ENCODE assay signal across 13 cellular contexts in the genomic region with DNA sequence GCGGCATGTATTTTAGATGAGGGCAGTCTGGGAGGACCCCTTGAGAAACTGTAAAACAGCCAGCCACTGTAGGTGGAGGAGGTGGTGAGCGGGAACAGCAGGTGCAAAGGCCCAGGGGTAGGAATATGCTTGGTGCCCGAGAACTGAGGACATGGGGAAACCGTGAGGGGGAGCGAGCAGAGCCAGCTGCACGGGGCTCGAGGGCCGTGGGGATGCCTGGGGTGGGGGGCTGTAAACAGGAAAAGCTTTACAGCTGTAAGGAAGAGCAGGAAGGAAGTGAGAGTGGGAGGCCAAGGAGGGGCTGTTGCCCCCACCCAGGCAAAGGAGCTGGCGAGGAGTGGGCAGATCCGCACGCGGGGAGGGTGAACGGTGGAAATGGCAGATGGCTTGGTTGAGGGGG. TPM values are rescaled to one million over a fixed set of nuclear protein-coding genes. Genes with fewer than 3 reads are reported as not detected.
DNase-seq lines count a peak whose midpoint lies in the region; ATAC-seq and TF ChIP-seq lines count a peak whose summit lies in the region.
"Had no signal": no experiment of that assay in that cellular context is flagged by ENCODE, and none has a peak within 500 bp of the region (broad histone marks: within the 10 kb centered on the region; RNA-seq: fewer than 3 reads in every experiment).

No MANE protein-coding gene starts in this region.

- H3K27me3 ChIP-seq in breast epithelium (no peaks in the 10 kb centered on the region), tibial nerve (no peaks in the 10 kb centered on the region)
- H3K27me3 ChIP-seq in naive thymus-derived CD4-positive, alpha-beta T cell (ENCODE audit: control insufficient read depth in 2 of 2, insufficient read depth in 2 of 2, low read length in 2 of 2), result no peaks in the 10 kb centered on the region

- H3K9me3 Mint-ChIP-seq in activated naive CD4-positive, alpha-beta T cell treated with anti-CD3 and anti-CD28 coated beads, Interleukin-2, amount 50 U/mL, for 24 hours, result no peaks in the 10 kb centered on the region
- no peaks in the 10 kb centered on the region for H3K9me3 Mint-ChIP-seq in naive thymus-derived CD4-positive, alpha-beta T cell
- H3K9me3 Mint-ChIP-seq: T-helper 1 cell treated with Interleukin-12 subunit alpha and Interleukin-12 subunit beta and Interleukin-4 antibody, amounts not matched to agents 30 μg/mL and 1 μg/mL, for 36 hours had no signal

- H3K27ac ChIP-seq in breast epithelium (peak overlapping the region; percentile 90), tibial nerve (peak overlapping the region in 3 of 4 donors; percentile 56 to 92 (median 91))
- no peak overlapping the region for H3K27ac ChIP-seq in naive thymus-derived CD4-positive, alpha-beta T cell (ENCODE audit: low read depth, low read length)

- H3K4me3 Mint-ChIP-seq in activated naive CD4-positive, alpha-beta T cell treated with anti-CD3 and anti-CD28 coated beads, Interleukin-2, amount 50 U/mL, for 24 hours, result no peak overlapping the region
- H3K4me3 Mint-ChIP-seq in naive thymus-derived CD4-positive, alpha-beta T cell, result peak overlapping the region in 7 of 10 donors; percentile 6 to 59 (median 32)
- H3K4me3 Mint-ChIP-seq: T-helper 1 cell treated with Interleukin-12 subunit alpha and Interleukin-12 subunit beta and Interleukin-4 antibody, amounts not matched to agents 30 μg/mL and 1 μg/mL, for 36 hours had no signal

- 71 to 77% methylated on average over 13 of the region's 13 CpGs for WGBS in tibial nerve, 2 donors

- TF ChIP-seq EP300 in tibial nerve (IDR thresholded peaks at IDR 0.05), result no peak

- H3K4me1 Mint-ChIP-seq in activated naive CD4-positive, alpha-beta T cell treated with anti-CD3 and anti-CD28 coated beads, Interleukin-2, amount 50 U/mL, for 24 hours, result peaks cover 62% of the 10 kb centered on the region
- peaks cover 31 to 69% (median 53%) of the 10 kb centered on the region in 7 donors for H3K4me1 Mint-ChIP-seq in naive thymus-derived CD4-positive, alpha-beta T cell

- no peaks in the 10 kb centered on the region for H3K36me3 Mint-ChIP-seq in activated naive CD4-positive, alpha-beta T cell treated with anti-CD3 and anti-CD28 coated beads, Interleukin-2, amount 50 U/mL, for 24 hours
- H3K36me3 Mint-ChIP-seq in naive thymus-derived CD4-positive, alpha-beta T cell, result no peaks in the 10 kb centered on the region

- intact Hi-C loops in breast epithelium (cut with DNase I; ENCODE audit: low total_unique reads), result no loop called here
- intact Hi-C loops in naive thymus-derived CD4-positive, alpha-beta T cell (cut with micrococcal nuclease), result no loop called here

- no peaks in the 10 kb centered on the region for H3K36me3 ChIP-seq in breast epithelium
- no peaks in the 10 kb centered on the region for H3K36me3 ChIP-seq in naive thymus-derived CD4-positive, alpha-beta T cell (ENCODE audit: control insufficient read depth in 2 of 3, insufficient read depth in 3 of 3, low read length in 3 of 3)
- H3K36me3 ChIP-seq in tibial nerve, result no peaks in the 10 kb centered on the region

- TF ChIP-seq CTCF in breast epithelium (IDR thresholded peaks at IDR 0.05), result no peak
- no peak for TF ChIP-seq CTCF in tibial nerve (IDR thresholded peaks at IDR 0.05)
- no peak for TF ChIP-seq CTCF in GM13977 (IDR thresholded peaks at IDR 0.05; ENCODE audit: extremely low read depth, insufficient read depth, missing control alignments)

- ATAC-seq in naive thymus-derived CD4-positive, alpha-beta T cell, result no peak
- ATAC-seq: GM12878 had no signal

- TF ChIP-seq POLR2A in breast epithelium (IDR thresholded peaks at IDR 0.05) (no peak), tibial nerve (IDR thresholded peaks at IDR 0.05) (no peak)

- no peak overlapping the region for H3K4me3 ChIP-seq in breast epithelium
- no peak overlapping the region for H3K4me3 ChIP-seq in naive thymus-derived CD4-positive, alpha-beta T cell (ENCODE audit: low read length)
- H3K4me3 ChIP-seq in tibial nerve, result no peak overlapping the region
- H3K4me3 ChIP-seq: GM12878 had no signal

- peaks cover 23 to 54% of the 10 kb centered on the region in 2 donors for H3K4me1 ChIP-seq in breast epithelium
- H3K4me1 ChIP-seq in naive thymus-derived CD4-positive, alpha-beta T cell (ENCODE audit: control insufficient read depth in 2 of 2, insufficient read depth in 2 of 2, low read length in 2 of 2), result peaks cover 0 to 29% of the 10 kb centered on the region in 2 donors
- H3K4me1 ChIP-seq in tibial nerve, result peaks cover 5 to 100% (median 60%) of the 10 kb centered on the region in 4 donors

- POLR2A ChIA-PET in naive thymus-derived CD4-positive, alpha-beta T cell (lab: Charles Lee), result no interaction called here

- CTCF ChIA-PET in naive thymus-derived CD4-positive, alpha-beta T cell (lab: Charles Lee), result no interaction called here

- H3K9me3 ChIP-seq in breast epithelium, result no peaks in the 10 kb centered on the region
- H3K9me3 ChIP-seq in naive thymus-derived CD4-positive, alpha-beta T cell (ENCODE audit: control insufficient read depth in 2 of 3, low read length in 3 of 3), result no peaks in the 10 kb centered on the region
- no peaks in the 10 kb centered on the region for H3K9me3 ChIP-seq in tibial nerve

- in situ Hi-C loops in GM13977 (cut with MboI; ENCODE audit: low pct_unique_long_range_greater_than_20kb, low sequenced_read_pairs, unreplicated experiment), result no loop called here

- DNase-seq in activated naive CD4-positive, alpha-beta T cell (lab: John Stamatoyannopoulos, UW), result no peak
- no peak for DNase-seq in breast epithelium (ENCODE audit: low spot score in 2 of 2)
- DNase-seq in naive thymus-derived CD4-positive, alpha-beta T cell, result no peak
- no peak for DNase-seq in tibial nerve (ENCODE audit: low spot score in 2 of 2)
- no peak for DNase-seq in GM13977 (ENCODE audit: low spot score)
- DNase-seq in DMS53 (lab: John Stamatoyannopoulos, UW), result no peak
- DNase-seq in DMS79 treated with DMSO at 0.1 percent for 48 hours (lab: John Stamatoyannopoulos, UW), result no peak
- DNase-seq: activated naive CD4-positive, alpha-beta T cell treated with Interleukin-2 at 50 U/mL for 16 hours; NCI-H1105 treated with DMSO at 0.1 percent for 48 hours; NCI-H345 had no signal

- peak overlapping the region; percentile 41 for H3K27ac Mint-ChIP-seq in activated naive CD4-positive, alpha-beta T cell treated with anti-CD3 and anti-CD28 coated beads, Interleukin-2, amount 50 U/mL, for 24 hours
- peak overlapping the region in 3 of 9 donors; percentile 21 to 68 (median 42) for H3K27ac Mint-ChIP-seq in naive thymus-derived CD4-positive, alpha-beta T cell
- H3K27ac Mint-ChIP-seq: T-helper 1 cell treated with Interleukin-12 subunit alpha and Interleukin-12 subunit beta and Interleukin-4 antibody, amounts not matched to agents 30 μg/mL and 1 μg/mL, for 36 hours had no signal

- no peaks in the 10 kb centered on the region for H3K27me3 Mint-ChIP-seq in activated naive CD4-positive, alpha-beta T cell treated with anti-CD3 and anti-CD28 coated beads, Interleukin-2, amount 50 U/mL, for 24 hours
- no peaks in the 10 kb centered on the region for H3K27me3 Mint-ChIP-seq in naive thymus-derived CD4-positive, alpha-beta T cell

RNA-seq across cellular contexts. Expression of gene ZMIZ1, which starts 34.3 kb away (rescaled TPM):
- total RNA-seq in breast epithelium, result 10 to 100 TPM; 34.4 to 63.7 (median 39.8) TPM
- total RNA-seq in naive thymus-derived CD4-positive, alpha-beta T cell, result 10 to 100 TPM; 13.5 to 57.2 (median 24.5) TPM
- 1 to 10 TPM; 1.8 to 4.2 TPM for polyA plus RNA-seq in naive thymus-derived CD4-positive, alpha-beta T cell
- 10 to 100 TPM; 65.5 to 88.2 (median 69.3) TPM for total RNA-seq in tibial nerve
